In the genomic region with DNA sequence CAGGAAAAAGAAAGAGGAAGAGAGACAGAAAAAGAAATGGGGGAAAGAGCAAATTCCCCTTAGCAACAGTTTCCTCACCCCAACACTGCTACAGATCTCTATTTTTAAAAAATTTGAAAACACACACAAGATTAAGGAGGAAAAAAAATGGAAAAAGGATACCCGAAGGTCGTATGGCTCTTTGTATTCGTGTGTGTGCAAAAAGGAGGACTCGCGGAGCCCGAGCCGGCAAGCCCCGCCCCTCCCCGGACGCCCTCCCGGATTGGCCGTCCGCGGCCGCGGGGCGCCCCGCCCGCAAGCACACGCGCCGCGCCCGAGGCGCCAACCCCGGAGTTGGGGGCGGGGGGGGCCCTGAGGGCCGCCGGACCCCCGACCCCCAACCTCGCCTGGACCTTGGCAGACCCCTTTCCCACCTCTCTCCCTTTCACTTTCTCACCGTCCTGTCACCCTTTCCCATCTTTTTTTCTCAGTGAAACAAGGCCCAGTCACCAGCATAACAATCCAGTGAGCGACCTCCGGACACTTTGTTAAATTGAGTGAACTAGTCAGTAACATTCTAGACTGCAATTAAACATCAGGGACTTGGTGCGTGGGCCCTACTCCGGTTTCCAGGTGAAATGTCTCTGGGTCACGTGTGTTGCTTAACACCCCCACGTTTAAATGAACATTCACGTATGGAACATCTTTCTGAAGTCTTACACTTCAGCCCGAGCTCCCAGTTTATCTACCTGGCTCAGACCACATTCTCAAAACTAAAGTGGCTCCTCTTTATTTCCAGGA, we compare ENCODE assay signal across 8 cellular contexts. TPM values are rescaled to one million over a fixed set of nuclear protein-coding genes. Genes with fewer than 3 reads are reported as not detected.
DNase-seq lines count a peak whose midpoint lies in the region; ATAC-seq, FAIRE-seq and TF ChIP-seq lines count a peak whose summit lies in the region.

A gene with protein sequence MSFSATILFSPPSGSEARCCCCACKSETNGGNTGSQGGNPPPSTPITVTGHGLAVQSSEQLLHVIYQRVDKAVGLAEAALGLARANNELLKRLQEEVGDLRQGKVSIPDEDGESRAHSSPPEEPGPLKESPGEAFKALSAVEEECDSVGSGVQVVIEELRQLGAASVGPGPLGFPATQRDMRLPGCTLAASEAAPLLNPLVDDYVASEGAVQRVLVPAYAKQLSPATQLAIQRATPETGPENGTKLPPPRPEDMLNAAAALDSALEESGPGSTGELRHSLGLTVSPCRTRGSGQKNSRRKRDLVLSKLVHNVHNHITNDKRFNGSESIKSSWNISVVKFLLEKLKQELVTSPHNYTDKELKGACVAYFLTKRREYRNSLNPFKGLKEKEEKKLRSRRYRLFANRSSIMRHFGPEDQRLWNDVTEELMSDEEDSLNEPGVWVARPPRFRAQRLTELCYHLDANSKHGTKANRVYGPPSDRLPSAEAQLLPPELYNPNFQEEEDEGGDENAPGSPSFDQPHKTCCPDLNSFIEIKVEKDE (minus strand): TSS at position 205 of the 780 bp plus-strand sequence. CDS start 11,120 bp downstream, outside the sequence.

- H3K4me1 ChIP-seq in NT2/D1 (ENCODE audit: insufficient read depth, insufficient read length) (no peaks in the 10 kb centered on the region), endothelial cell of umbilical vein (ENCODE audit: control insufficient read depth, extremely low read depth, insufficient read depth, low read length) (peaks cover 29% of the 10 kb centered on the region)

- ATAC-seq in GM18858 (IDR thresholded peaks at IDR 0.05; ENCODE audit: unreplicated experiment) = no peak

- POLR2A ChIA-PET in endothelial cell of umbilical vein (lab: Charles Lee) = no interaction called here

- H3K36me3 ChIP-seq in NT2/D1 (ENCODE audit: insufficient read depth, insufficient read length, low read length) = no peaks in the 10 kb centered on the region
- no peaks in the 10 kb centered on the region for H3K36me3 ChIP-seq in endothelial cell of umbilical vein (ENCODE audit: control insufficient read depth in 2 of 2, extremely low read depth in 1 of 2, insufficient read depth in 2 of 2, low read length in 2 of 2)

- H2AFZ ChIP-seq in endothelial cell of umbilical vein (ENCODE audit: low read depth, low read length) = peak within 1 kb of the TSS; percentile 96

- no peaks in the 10 kb centered on the region for H3K9me1 ChIP-seq in endothelial cell of umbilical vein (replicated peaks; ENCODE audit: control insufficient read depth, extremely low read depth, insufficient read depth, low read length)

- H3K27me3 ChIP-seq in NT2/D1 (ENCODE audit: insufficient read depth, insufficient read length) = no peaks in the 10 kb centered on the region
- no peaks in the 10 kb centered on the region for H3K27me3 ChIP-seq in endothelial cell of umbilical vein (ENCODE audit: control insufficient read depth in 2 of 2, insufficient read depth in 2 of 2, low read length in 2 of 2)

- FAIRE-seq in endothelial cell of umbilical vein (lab: Jason Lieb, UNC) = peak; percentile 70

- intact Hi-C loops in endothelial cell of umbilical vein (cut with micrococcal nuclease) = no loop called here

- H3K79me2 ChIP-seq in endothelial cell of umbilical vein (ENCODE audit: control insufficient read depth, insufficient read depth, low read length) = no peaks in the 10 kb centered on the region

- H3K27ac ChIP-seq in endothelial cell of umbilical vein (ENCODE audit: insufficient read depth, low read depth, low read length) = peak within 1 kb of the TSS; percentile 44

- TF ChIP-seq CTCF in GM10266 (IDR thresholded peaks at IDR 0.05; ENCODE audit: control insufficient read depth, insufficient read depth, low read depth, missing control alignments) (no peak), endothelial cell of umbilical vein (IDR thresholded peaks at IDR 0.05; ENCODE audit: extremely low read depth in 1 of 2, insufficient read depth in 1 of 2, low read depth in 1 of 2, low read length in 2 of 2) (no peak)

- DNase-seq in GM10266 (ENCODE audit: extremely low spot score) (peak; percentile 92), HS-5 (ENCODE audit: low read depth) (peak; percentile 32), NT2/D1 (ENCODE audit: low read depth, low spot score) (peak; percentile 43), endothelial cell of umbilical vein (ENCODE audit: low read depth, low spot score) (peak; percentile 58), midbrain (lab: John Stamatoyannopoulos, UW) (peak; percentile 62)
- DNase-seq in activated CD8-positive, alpha-beta memory T cell treated with anti-CD3 and anti-CD28 coated beads, Interleukin-2, amount 50 U/mL, for 24 hours (ENCODE audit: extremely low read depth) = peak; percentile 66
- DNase-seq in stimulated activated CD8-positive, alpha-beta memory T cell treated with anti-CD3 and anti-CD28 coated beads, Interleukin-15, amount 100 ng/mL, for 48 hours (ENCODE audit: low read depth in 2 of 2) = peak; percentile 72 to 74

- TF ChIP-seq POLR2A in endothelial cell of umbilical vein (IDR thresholded peaks at IDR 0.05; ENCODE audit: low read depth, low read length) = peak; percentile 68

- CTCF ChIA-PET in endothelial cell of umbilical vein (lab: Charles Lee) = interaction anchor here (0.7 to 5.5 kb wide), 4 partner anchors 15 to 46 kb away, joined by 3 to 27 read pairs (median 10); no protein-coding TSS in a partner anchor

- H3K9me3 ChIP-seq in NT2/D1 (ENCODE audit: insufficient read depth, low read length) (no peaks in the 10 kb centered on the region), endothelial cell of umbilical vein (replicated peaks; ENCODE audit: control insufficient read depth, insufficient read depth, low read length) (no peaks in the 10 kb centered on the region)

- dilution Hi-C loops in endothelial cell of umbilical vein (cut with MboI; ENCODE audit: extremely low pct_ligation_motif_present, low sequenced_read_pairs) = no loop called here

- H3K9ac ChIP-seq in NT2/D1 (ENCODE audit: insufficient read length, low read depth) = peak within 1 kb of the TSS; percentile 29
- H3K9ac ChIP-seq in endothelial cell of umbilical vein (replicated peaks; ENCODE audit: extremely low read depth, insufficient read depth, low read length) = peak within 1 kb of the TSS; percentile 59

- no peaks in the 10 kb centered on the region for H4K20me1 ChIP-seq in endothelial cell of umbilical vein (replicated peaks; ENCODE audit: control insufficient read depth, extremely low read depth, insufficient read depth, low read length)

- H3K4me2 ChIP-seq in endothelial cell of umbilical vein (ENCODE audit: insufficient read depth, low read length) = peak within 1 kb of the TSS; percentile 79

- no TSS peak for BruUV-seq in endothelial cell of umbilical vein (replicated peaks; lab: Mats Ljungman, UMichigan)

- peak within 1 kb of the TSS; percentile 33 for H3K4me3 ChIP-seq in NT2/D1 (ENCODE audit: insufficient read length, low read depth)
- peak within 1 kb of the TSS; percentile 8 to 73 (median 57) for H3K4me3 ChIP-seq in endothelial cell of umbilical vein (replicated peaks in 1 of 3; ENCODE audit: insufficient read depth in 1 of 3, low read depth in 1 of 3, low read length in 3 of 3)

TF ChIP-seq in endothelial cell of umbilical vein, 7 proteins besides CTCF, POLR2A, EP300 and RAD21:
- TF ChIP-seq JUN (IDR thresholded peaks at IDR 0.05; ENCODE audit: borderline replicate concordance, insufficient read depth, insufficient read length, low read depth) (no peak), POLR2AphosphoS5 (IDR thresholded peaks at IDR 0.05; ENCODE audit: insufficient read depth, low read depth, low read length) (peak; percentile 63)
- TF ChIP-seq, protein P1, sequence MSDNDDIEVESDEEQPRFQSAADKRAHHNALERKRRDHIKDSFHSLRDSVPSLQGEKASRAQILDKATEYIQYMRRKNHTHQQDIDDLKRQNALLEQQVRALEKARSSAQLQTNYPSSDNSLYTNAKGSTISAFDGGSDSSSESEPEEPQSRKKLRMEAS (IDR thresholded peaks at IDR 0.05; ENCODE audit: insufficient read depth, insufficient read length) = no peak

RNA-seq across cellular contexts. Expression of the gene that starts here (rescaled TPM):
- total RNA-seq in endothelial cell of umbilical vein = 5.4 and 7.1 TPM in 2 replicates
- 9.2 and 10.0 TPM in 2 replicates for polyA plus RNA-seq in endothelial cell of umbilical vein
- polyA plus RNA-seq in endothelial cell of umbilical vein (2011; cell fraction: cytosol; rRNA removed) = 9.5 and 10.0 TPM in 2 replicates
- 11.5 and 18.1 TPM in 2 replicates for polyA plus RNA-seq in endothelial cell of umbilical vein (2011; cell fraction: nucleus; rRNA removed)
- 5.9 and 6.8 TPM in 2 replicates for polyA plus RNA-seq in endothelial cell of umbilical vein (2012)
- polyA minus RNA-seq in endothelial cell of umbilical vein = 16.4 and 19.1 TPM in 2 replicates
- polyA minus RNA-seq in endothelial cell of umbilical vein (2011; cell fraction: cytosol; rRNA and poly(A)+ RNA removed) = 5.2 TPM
- polyA minus RNA-seq in endothelial cell of umbilical vein (2011; cell fraction: nucleus; rRNA and poly(A)+ RNA removed) = 5.0 and 6.1 TPM in 2 replicates

Comparison
In these comparisons a context has a peak if more than half of its experiments do, and no peak if none do; other contexts are left out.
1. DNase-seq: peak in every context shown above with its lines; median percentile 92 in GM10266; 73 in stimulated activated CD8-positive, alpha-beta memory T cell treated with anti-CD3 and anti-CD28 coated beads, Interleukin-15, amount 100 ng/mL, for 48 hours; 66 in activated CD8-positive, alpha-beta memory T cell treated with anti-CD3 and anti-CD28 coated beads, Interleukin-2, amount 50 U/mL, for 24 hours; 62 in midbrain; 58 in endothelial cell of umbilical vein; 43 in NT2/D1; 32 in HS-5.